In genomic region chr16:54584121-54584520, GRCh38 we compare ENCODE assay signal across 12 cellular contexts.
"Had no signal": no experiment of that assay in that cellular context is flagged by ENCODE, and none has a peak within 500 bp of the region (broad histone marks: within the 10 kb centered on the region; RNA-seq: fewer than 3 reads in every experiment).

No MANE protein-coding gene starts in this region.

- H3K27ac Mint-ChIP-seq: HFFc6, IgD-negative memory B cell had no signal

- H3K4me3 Mint-ChIP-seq: HFFc6, IgD-negative memory B cell had no signal

- H3K36me3 Mint-ChIP-seq: IgD-negative memory B cell had no signal

- H3K9me3 Mint-ChIP-seq: HFFc6 had no signal

- H3K4me3 ChIP-seq: GM23248, HAP-1 had no signal

- ATAC-seq: HCT116, HepG2 had no signal

- H3K4me1 ChIP-seq: HAP-1 had no signal

- H3K36me3 ChIP-seq: HAP-1 had no signal

- H3K27ac ChIP-seq: GM23248, HL-60, KMS-11 had no signal

- H3K9me3 ChIP-seq: HAP-1 had no signal

- DNase-seq: GM23248, GOT3, H7, HFFc6, Karpas-422, KBM-7 had no signal

- H3K27me3 Mint-ChIP-seq: IgD-negative memory B cell had no signal

- H3K4me1 Mint-ChIP-seq: IgD-negative memory B cell had no signal
